8 cellular contexts compared by ENCODE assay signal in the genomic region with DNA sequence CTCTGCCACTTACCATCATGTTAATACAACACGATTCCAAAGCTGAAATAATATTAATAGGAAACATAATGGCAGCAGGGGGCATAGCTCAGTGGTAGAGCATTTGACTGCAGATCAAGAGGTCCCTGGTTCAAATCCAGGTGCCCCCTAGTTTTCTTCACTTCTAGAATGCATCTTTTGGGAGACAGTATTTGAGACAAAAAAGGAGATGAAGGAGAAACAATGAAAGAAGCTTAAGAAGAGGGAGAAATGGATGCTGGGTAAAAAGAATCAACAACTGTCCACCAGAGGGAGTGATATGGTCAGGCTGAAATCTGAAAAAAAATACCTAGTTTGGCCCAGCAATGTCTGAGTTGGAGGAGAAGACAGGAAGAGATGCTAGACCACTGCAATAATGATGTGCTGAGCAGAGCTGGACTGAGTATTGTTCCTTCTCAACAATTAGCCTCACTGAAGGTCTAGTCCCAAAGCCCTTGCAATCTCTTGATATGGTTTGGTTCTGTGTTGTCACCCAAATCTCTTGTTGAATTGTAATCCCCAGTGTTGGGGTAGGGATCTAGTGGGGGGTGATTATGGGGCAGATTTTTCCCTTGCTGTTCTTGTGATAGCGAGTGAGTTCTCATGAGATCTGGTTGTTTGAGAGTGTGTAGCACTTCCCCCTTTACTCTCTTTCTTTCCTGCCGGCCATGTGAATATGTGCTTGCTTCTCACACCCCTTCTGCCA. TPM values are rescaled to one million over a fixed set of nuclear protein-coding genes. Genes with fewer than 3 reads are reported as not detected.
DNase-seq lines count a peak whose midpoint lies in the region; TF ChIP-seq lines count a peak whose summit lies in the region.

No MANE protein-coding gene starts in this region.

- no peak overlapping the region for H3K4me3 Mint-ChIP-seq in osteocyte (ENCODE audit: unreplicated experiment)
- no peak overlapping the region for H3K4me3 Mint-ChIP-seq in activated CD4-positive, alpha-beta memory T cell treated with anti-CD3 and anti-CD28 coated beads for 36 hours

- TF ChIP-seq CTCF in AG04449 (IDR thresholded peaks at IDR 0.05; ENCODE audit: insufficient read depth, low read length, missing control alignments) (peak; percentile 43), GM12875 (IDR thresholded peaks at IDR 0.05; ENCODE audit: borderline replicate concordance, insufficient read depth, low read depth, low read length) (peak; percentile 41; the same call in 1 of the 2 replicates), osteocyte (IDR thresholded peaks at IDR 0.05) (peak; percentile 64)

- no peaks in the 10 kb centered on the region for H3K4me1 Mint-ChIP-seq in osteocyte (ENCODE audit: unreplicated experiment)
- no peaks in the 10 kb centered on the region for H3K4me1 Mint-ChIP-seq in activated CD4-positive, alpha-beta memory T cell treated with anti-CD3 and anti-CD28 coated beads for 36 hours (ENCODE audit: low read depth)

- H3K27me3 Mint-ChIP-seq in osteocyte (ENCODE audit: unreplicated experiment), result peaks cover 8% of the 10 kb centered on the region
- H3K27me3 Mint-ChIP-seq in activated CD4-positive, alpha-beta memory T cell treated with anti-CD3 and anti-CD28 coated beads for 36 hours, result no peaks in the 10 kb centered on the region

- H3K4me3 ChIP-seq in AG04449 (ENCODE audit: low read depth, low read length) (no peak overlapping the region), GM12875 (ENCODE audit: low read depth, low read length) (no peak overlapping the region)

- H3K36me3 Mint-ChIP-seq in osteocyte (ENCODE audit: unreplicated experiment), result no peaks in the 10 kb centered on the region
- H3K36me3 Mint-ChIP-seq in activated CD4-positive, alpha-beta memory T cell treated with anti-CD3 and anti-CD28 coated beads for 36 hours, result peaks cover 1% of the 10 kb centered on the region

- DNase-seq in AG04449 (ENCODE audit: low read depth, low spot score) (peak; percentile 64), SK-N-DZ (ENCODE audit: low spot score) (peak; percentile 41), fibroblast of gingiva (ENCODE audit: low read depth) (peak; percentile 82), osteocyte (ENCODE audit: extremely low spot score, unreplicated experiment) (peak; percentile 32)
- no peak for DNase-seq in activated CD4-positive, alpha-beta memory T cell treated with anti-CD3 and anti-CD28 coated beads for 36 hours
- DNase-seq in activated CD4-positive, alpha-beta T cell treated with anti-CD3 and anti-CD28 coated beads for 48 hours, result no peak

- POLR2A ChIA-PET in AG04449 (lab: Yijun Ruan, JAX), result interaction anchor here (0.6 to 1.0 kb wide), 3 partner anchors 49 to 151 kb away, joined by 3 to 4 read pairs (median 3); a partner anchor contains a TSS
- POLR2A ChIA-PET in activated CD4-positive, alpha-beta memory T cell treated with anti-CD3 and anti-CD28 coated beads for 36 hours (lab: Charles Lee), result interaction anchor here (1.1 to 1.2 kb wide), 2 partner anchors 100 to 189 kb away, joined by 3 read pairs; no protein-coding TSS in a partner anchor

- TF ChIP-seq EP300 in Ishikawa (IDR thresholded peaks at IDR 0.05; ENCODE audit: borderline replicate concordance), result no peak

- TF ChIP-seq RAD21 in Ishikawa (IDR thresholded peaks at IDR 0.05; ENCODE audit: low read depth), result peak; percentile 76

- H3K9me3 Mint-ChIP-seq in osteocyte (ENCODE audit: unreplicated experiment), result no peaks in the 10 kb centered on the region
- H3K9me3 Mint-ChIP-seq in activated CD4-positive, alpha-beta memory T cell treated with anti-CD3 and anti-CD28 coated beads for 36 hours, result peaks cover 9% of the 10 kb centered on the region

- no peak overlapping the region for H3K27ac Mint-ChIP-seq in osteocyte (ENCODE audit: unreplicated experiment)
- H3K27ac Mint-ChIP-seq in activated CD4-positive, alpha-beta memory T cell treated with anti-CD3 and anti-CD28 coated beads for 36 hours, result no peak overlapping the region

- intact Hi-C loops in activated CD4-positive, alpha-beta memory T cell treated with anti-CD3 and anti-CD28 coated beads for 36 hours (cut with micrococcal nuclease), result loop anchor here (5.0 kb wide), 1 partner anchor 187 kb away; a partner anchor contains a TSS

- CTCF ChIA-PET in AG04449 (lab: Yijun Ruan, JAX), result interaction anchor here (0.6 to 3.4 kb wide), 29 partner anchors 11 to 432 kb away, joined by 3 to 30 read pairs (median 4); no protein-coding TSS in a partner anchor
- CTCF ChIA-PET in activated CD4-positive, alpha-beta memory T cell treated with anti-CD3 and anti-CD28 coated beads for 36 hours (lab: Charles Lee), result interaction anchor here (0.6 to 2.5 kb wide), 34 partner anchors 8 to 352 kb away, joined by 3 to 18 read pairs (median 4); a partner anchor contains a TSS

TF ChIP-seq in Ishikawa, 13 proteins besides CTCF, POLR2A, EP300 and RAD21:
- TF ChIP-seq, protein P1, sequence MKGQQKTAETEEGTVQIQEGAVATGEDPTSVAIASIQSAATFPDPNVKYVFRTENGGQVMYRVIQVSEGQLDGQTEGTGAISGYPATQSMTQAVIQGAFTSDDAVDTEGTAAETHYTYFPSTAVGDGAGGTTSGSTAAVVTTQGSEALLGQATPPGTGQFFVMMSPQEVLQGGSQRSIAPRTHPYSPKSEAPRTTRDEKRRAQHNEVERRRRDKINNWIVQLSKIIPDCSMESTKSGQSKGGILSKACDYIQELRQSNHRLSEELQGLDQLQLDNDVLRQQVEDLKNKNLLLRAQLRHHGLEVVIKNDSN (IDR thresholded peaks at IDR 0.05), result no peak
- no peak for TF ChIP-seq ZBTB7A (IDR thresholded peaks at IDR 0.05; ENCODE audit: low read depth)
- no peak for TF ChIP-seq YY1 (IDR thresholded peaks at IDR 0.05; ENCODE audit: low read depth)
- TF ChIP-seq CEBPB (IDR thresholded peaks at IDR 0.05), result no peak
- TF ChIP-seq TEAD4 (IDR thresholded peaks at IDR 0.05), result no peak
- TF ChIP-seq, protein P2, sequence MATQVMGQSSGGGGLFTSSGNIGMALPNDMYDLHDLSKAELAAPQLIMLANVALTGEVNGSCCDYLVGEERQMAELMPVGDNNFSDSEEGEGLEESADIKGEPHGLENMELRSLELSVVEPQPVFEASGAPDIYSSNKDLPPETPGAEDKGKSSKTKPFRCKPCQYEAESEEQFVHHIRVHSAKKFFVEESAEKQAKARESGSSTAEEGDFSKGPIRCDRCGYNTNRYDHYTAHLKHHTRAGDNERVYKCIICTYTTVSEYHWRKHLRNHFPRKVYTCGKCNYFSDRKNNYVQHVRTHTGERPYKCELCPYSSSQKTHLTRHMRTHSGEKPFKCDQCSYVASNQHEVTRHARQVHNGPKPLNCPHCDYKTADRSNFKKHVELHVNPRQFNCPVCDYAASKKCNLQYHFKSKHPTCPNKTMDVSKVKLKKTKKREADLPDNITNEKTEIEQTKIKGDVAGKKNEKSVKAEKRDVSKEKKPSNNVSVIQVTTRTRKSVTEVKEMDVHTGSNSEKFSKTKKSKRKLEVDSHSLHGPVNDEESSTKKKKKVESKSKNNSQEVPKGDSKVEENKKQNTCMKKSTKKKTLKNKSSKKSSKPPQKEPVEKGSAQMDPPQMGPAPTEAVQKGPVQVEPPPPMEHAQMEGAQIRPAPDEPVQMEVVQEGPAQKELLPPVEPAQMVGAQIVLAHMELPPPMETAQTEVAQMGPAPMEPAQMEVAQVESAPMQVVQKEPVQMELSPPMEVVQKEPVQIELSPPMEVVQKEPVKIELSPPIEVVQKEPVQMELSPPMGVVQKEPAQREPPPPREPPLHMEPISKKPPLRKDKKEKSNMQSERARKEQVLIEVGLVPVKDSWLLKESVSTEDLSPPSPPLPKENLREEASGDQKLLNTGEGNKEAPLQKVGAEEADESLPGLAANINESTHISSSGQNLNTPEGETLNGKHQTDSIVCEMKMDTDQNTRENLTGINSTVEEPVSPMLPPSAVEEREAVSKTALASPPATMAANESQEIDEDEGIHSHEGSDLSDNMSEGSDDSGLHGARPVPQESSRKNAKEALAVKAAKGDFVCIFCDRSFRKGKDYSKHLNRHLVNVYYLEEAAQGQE (IDR thresholded peaks at IDR 0.05; ENCODE audit: low read depth), result no peak
- TF ChIP-seq, protein P3, sequence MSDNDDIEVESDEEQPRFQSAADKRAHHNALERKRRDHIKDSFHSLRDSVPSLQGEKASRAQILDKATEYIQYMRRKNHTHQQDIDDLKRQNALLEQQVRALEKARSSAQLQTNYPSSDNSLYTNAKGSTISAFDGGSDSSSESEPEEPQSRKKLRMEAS (IDR thresholded peaks at IDR 0.05), result no peak
- TF ChIP-seq FOXM1 (IDR thresholded peaks at IDR 0.05; ENCODE audit: borderline replicate concordance, low read depth), result no peak
- no peak for TF ChIP-seq CREB1 (IDR thresholded peaks at IDR 0.05; ENCODE audit: low read depth)
- TF ChIP-seq TCF12 (IDR thresholded peaks at IDR 0.05; ENCODE audit: low read depth), result no peak
- TF ChIP-seq NFIC (IDR thresholded peaks at IDR 0.05), result no peak
- no peak for TF ChIP-seq EGR1 (IDR thresholded peaks at IDR 0.05)
- TF ChIP-seq TAF1 (IDR thresholded peaks at IDR 0.05; ENCODE audit: low read depth), result no peak

RNA-seq across cellular contexts. Expression of a gene that starts 48.3 kb away (rescaled TPM):
- 7.7 and 11.0 TPM in 2 replicates for polyA plus RNA-seq in SK-N-DZ (2014; cell fraction: cytosol; rRNA removed)
- polyA plus RNA-seq in SK-N-DZ (2014; cell fraction: nucleus; rRNA removed), result 25.7 and 30.0 TPM in 2 replicates
- 25.4 and 26.0 TPM in 2 replicates for total RNA-seq in osteocyte
- 10 to 100 TPM; 15.5 to 17.1 TPM for total RNA-seq in activated CD4-positive, alpha-beta memory T cell treated with anti-CD3 and anti-CD28 coated beads for 36 hours

Comparison
In these comparisons a context has a peak if more than half of its experiments do, and no peak if none do; other contexts are left out.
1. DNase-seq: peak in AG04449 (single experiment), SK-N-DZ (single experiment), fibroblast of gingiva (single experiment) and osteocyte (single experiment); none in activated CD4-positive, alpha-beta memory T cell treated with anti-CD3 and anti-CD28 coated beads for 36 hours (single experiment) and activated CD4-positive, alpha-beta T cell treated with anti-CD3 and anti-CD28 coated beads for 48 hours (single experiment).
2. Peak in every context shown above with its lines, with median percentiles within 50 percentile points of each other: CTCF ChIP-seq.